1 cellular context compared by ENCODE assay signal in genomic region chr12:47833591-47834012, GRCh38.
TF ChIP-seq lines count a peak whose summit lies in the region.

No MANE protein-coding gene starts in this region.

TF ChIP-seq in H1, 55 proteins besides CTCF, POLR2A, EP300 and RAD21 (continued from another document):
- TF ChIP-seq YY1 (IDR thresholded peaks at IDR 0.05; ENCODE audit: low read depth, low read length) (no peak), SIRT6 (IDR thresholded peaks at IDR 0.05; ENCODE audit: low read length) (no peak), KDM4A (IDR thresholded peaks at IDR 0.05; ENCODE audit: low read depth, low read length, severe bottlenecking) (no peak), CHD1 (IDR thresholded peaks at IDR 0.05; ENCODE audit: low read depth, low read length) (no peak), BACH1 (IDR thresholded peaks at IDR 0.05; ENCODE audit: low read length) (no peak), TBP (IDR thresholded peaks at IDR 0.05; ENCODE audit: low read depth, low read length) (no peak), ASH2L (IDR thresholded peaks at IDR 0.05; ENCODE audit: low read length) (no peak), JUN (IDR thresholded peaks at IDR 0.05; ENCODE audit: low read depth, low read length) (no peak), USF2 (IDR thresholded peaks at IDR 0.05; ENCODE audit: low read length) (no peak), BRCA1 (IDR thresholded peaks at IDR 0.05; ENCODE audit: low read depth, low read length) (no peak), RFX5 (IDR thresholded peaks at IDR 0.05; ENCODE audit: borderline replicate concordance, low read depth, low read length) (no peak)
